11 cellular contexts compared by ENCODE assay signal in the genomic region with DNA sequence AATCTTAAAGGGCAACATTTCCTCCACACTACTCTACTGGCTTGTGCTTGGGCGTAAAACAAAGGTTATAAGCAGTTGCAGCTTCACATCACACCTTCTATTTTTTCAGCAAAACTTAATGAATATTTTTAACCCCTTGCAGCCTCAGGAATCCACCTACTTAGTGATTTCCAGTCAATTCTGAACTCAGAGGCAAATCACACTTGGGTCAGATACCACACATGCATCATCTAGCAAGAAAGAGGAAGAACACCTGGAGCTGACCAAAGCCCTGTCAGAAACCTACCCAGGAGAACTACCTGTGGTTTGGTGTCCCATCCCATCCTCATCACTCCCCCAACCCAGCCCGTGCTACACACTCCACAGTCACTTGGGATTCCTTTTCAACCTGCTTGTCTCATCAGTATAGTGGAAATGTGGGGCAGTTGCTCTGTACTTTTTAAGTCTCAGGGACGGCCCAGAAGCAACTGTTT. TPM values are rescaled to one million over a fixed set of nuclear protein-coding genes. Genes with fewer than 3 reads are reported as not detected.
DNase-seq lines count a peak whose midpoint lies in the region; ATAC-seq and TF ChIP-seq lines count a peak whose summit lies in the region.
"Had no signal": no experiment of that assay in that cellular context is flagged by ENCODE, and none has a peak within 500 bp of the region (broad histone marks: within the 10 kb centered on the region; RNA-seq: fewer than 3 reads in every experiment).

No MANE protein-coding gene starts in this region.

- POLR2A ChIA-PET in GM10248 (lab: Yijun Ruan, JAX) = no interaction called here

- no peak for TF ChIP-seq CTCF in GM10248 (IDR thresholded peaks at IDR 0.05; ENCODE audit: control extremely low read depth, extremely low read depth, low read depth, missing control alignments)

- CTCF ChIA-PET in GM10248 (lab: Yijun Ruan, JAX) = no interaction called here

- ATAC-seq in GM19043 (IDR thresholded peaks at IDR 0.05; ENCODE audit: low read depth, unreplicated experiment) (peak; percentile 77), HG02678 (IDR thresholded peaks at IDR 0.05; ENCODE audit: unreplicated experiment) (peak; percentile 83), HG03520 (IDR thresholded peaks at IDR 0.05; ENCODE audit: unreplicated experiment) (peak; percentile 80)
- ATAC-seq: left lobe of liver had no signal

- DNase-seq in GM10248 (ENCODE audit: extremely low spot score) = peak; percentile 68
- no peak for DNase-seq in COLO668 (lab: John Stamatoyannopoulos, UW; ENCODE audit: unreplicated experiment)
- no peak for DNase-seq in HUDEP-2 (lab: John Stamatoyannopoulos, UW; ENCODE audit: unreplicated experiment in 76 of 76)
- no peak for DNase-seq in mucosa of gallbladder (ENCODE audit: low spot score)
- DNase-seq in stimulated activated naive CD4-positive, alpha-beta T cell (lab: John Stamatoyannopoulos, UW) = no peak
- DNase-seq: activated CD4-positive, CD25-positive, alpha-beta regulatory T cell treated with anti-CD3 and anti-CD28 coated beads, Interleukin-2, amount 50 U/mL, for 72 hours; posterior cingulate gyrus had no signal

RNA-seq across cellular contexts. Expression of gene PIAS2, which starts 25.5 kb away (rescaled TPM):
- total RNA-seq in mucosa of gallbladder = 32.1 TPM

RNA-seq across cellular contexts. Expression of gene KATNAL2, which starts 25.6 kb away (rescaled TPM):
- total RNA-seq in mucosa of gallbladder = 8.0 TPM
